Comparison of ENCODE assay signal across 1 cellular context in the genomic region with DNA sequence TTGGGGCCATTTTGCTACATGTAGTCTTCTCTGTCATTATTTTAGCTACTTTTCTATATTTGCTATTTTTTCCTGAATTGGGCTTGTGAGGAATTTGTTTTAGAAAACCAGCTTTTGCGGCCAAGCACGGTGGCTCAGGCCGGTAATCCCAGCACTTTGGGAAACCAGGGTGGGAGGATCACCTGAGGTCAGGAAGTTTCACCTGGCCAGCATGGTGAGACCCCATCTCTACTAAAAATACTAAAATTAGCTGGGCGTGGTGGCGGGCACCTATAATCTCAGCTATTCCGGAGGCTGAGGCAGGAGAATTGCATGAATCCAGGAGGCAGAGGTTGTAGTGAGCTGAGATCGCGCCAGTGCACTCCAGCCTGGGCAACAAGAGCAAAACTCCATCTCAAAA.
TF ChIP-seq lines count a peak whose summit lies in the region.

No MANE protein-coding gene starts in this region.

TF ChIP-seq in A549, 52 proteins besides CTCF, POLR2A, EP300 and RAD21:
- TF ChIP-seq, protein P1, sequence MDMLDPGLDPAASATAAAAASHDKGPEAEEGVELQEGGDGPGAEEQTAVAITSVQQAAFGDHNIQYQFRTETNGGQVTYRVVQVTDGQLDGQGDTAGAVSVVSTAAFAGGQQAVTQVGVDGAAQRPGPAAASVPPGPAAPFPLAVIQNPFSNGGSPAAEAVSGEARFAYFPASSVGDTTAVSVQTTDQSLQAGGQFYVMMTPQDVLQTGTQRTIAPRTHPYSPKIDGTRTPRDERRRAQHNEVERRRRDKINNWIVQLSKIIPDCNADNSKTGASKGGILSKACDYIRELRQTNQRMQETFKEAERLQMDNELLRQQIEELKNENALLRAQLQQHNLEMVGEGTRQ (IDR thresholded peaks at IDR 0.05), result no peak
- TF ChIP-seq JUNB (IDR thresholded peaks at IDR 0.05) (no peak), RFX5 (IDR thresholded peaks at IDR 0.05) (no peak), TP53 (CRISPR knock-in tag; IDR thresholded peaks at IDR 0.05) (no peak), MYC (IDR thresholded peaks at IDR 0.05; ENCODE audit: borderline replicate concordance, low read length) (no peak), ZSCAN20 (CRISPR knock-in tag; IDR thresholded peaks at IDR 0.05) (no peak), JUN (IDR thresholded peaks at IDR 0.05) (no peak), KDM5A (IDR thresholded peaks at IDR 0.05) (no peak), SREBF2 (IDR thresholded peaks at IDR 0.05) (no peak), SMC3 (IDR thresholded peaks at IDR 0.05) (no peak), HEYL (CRISPR knock-in tag; IDR thresholded peaks at IDR 0.05) (no peak), HDAC2 (IDR thresholded peaks at IDR 0.05) (no peak), CBX8 (IDR thresholded peaks at IDR 0.05) (no peak), MAFK (IDR thresholded peaks at IDR 0.05; ENCODE audit: partially characterized antibody) (no peak), RARB (CRISPR knock-in tag; IDR thresholded peaks at IDR 0.05) (no peak), CEBPB (IDR thresholded peaks at IDR 0.05) (no peak)
- TF ChIP-seq, protein P2, sequence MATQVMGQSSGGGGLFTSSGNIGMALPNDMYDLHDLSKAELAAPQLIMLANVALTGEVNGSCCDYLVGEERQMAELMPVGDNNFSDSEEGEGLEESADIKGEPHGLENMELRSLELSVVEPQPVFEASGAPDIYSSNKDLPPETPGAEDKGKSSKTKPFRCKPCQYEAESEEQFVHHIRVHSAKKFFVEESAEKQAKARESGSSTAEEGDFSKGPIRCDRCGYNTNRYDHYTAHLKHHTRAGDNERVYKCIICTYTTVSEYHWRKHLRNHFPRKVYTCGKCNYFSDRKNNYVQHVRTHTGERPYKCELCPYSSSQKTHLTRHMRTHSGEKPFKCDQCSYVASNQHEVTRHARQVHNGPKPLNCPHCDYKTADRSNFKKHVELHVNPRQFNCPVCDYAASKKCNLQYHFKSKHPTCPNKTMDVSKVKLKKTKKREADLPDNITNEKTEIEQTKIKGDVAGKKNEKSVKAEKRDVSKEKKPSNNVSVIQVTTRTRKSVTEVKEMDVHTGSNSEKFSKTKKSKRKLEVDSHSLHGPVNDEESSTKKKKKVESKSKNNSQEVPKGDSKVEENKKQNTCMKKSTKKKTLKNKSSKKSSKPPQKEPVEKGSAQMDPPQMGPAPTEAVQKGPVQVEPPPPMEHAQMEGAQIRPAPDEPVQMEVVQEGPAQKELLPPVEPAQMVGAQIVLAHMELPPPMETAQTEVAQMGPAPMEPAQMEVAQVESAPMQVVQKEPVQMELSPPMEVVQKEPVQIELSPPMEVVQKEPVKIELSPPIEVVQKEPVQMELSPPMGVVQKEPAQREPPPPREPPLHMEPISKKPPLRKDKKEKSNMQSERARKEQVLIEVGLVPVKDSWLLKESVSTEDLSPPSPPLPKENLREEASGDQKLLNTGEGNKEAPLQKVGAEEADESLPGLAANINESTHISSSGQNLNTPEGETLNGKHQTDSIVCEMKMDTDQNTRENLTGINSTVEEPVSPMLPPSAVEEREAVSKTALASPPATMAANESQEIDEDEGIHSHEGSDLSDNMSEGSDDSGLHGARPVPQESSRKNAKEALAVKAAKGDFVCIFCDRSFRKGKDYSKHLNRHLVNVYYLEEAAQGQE (IDR thresholded peaks at IDR 0.05), result no peak
